In genomic region chr17:77723071-77723908, GRCh38 we compare ENCODE assay signal across 19 cellular contexts.
A peak's percentile ranks its signal among the peaks of the same experiment; 100 is the strongest.
DNase-seq lines count a peak whose midpoint lies in the region; ATAC-seq and TF ChIP-seq lines count a peak whose summit lies in the region.
"Had no signal": no experiment of that assay in that cellular context is flagged by ENCODE, and none has a peak within 500 bp of the region (broad histone marks: within the 10 kb centered on the region; RNA-seq: fewer than 3 reads in every experiment).

No MANE protein-coding gene starts in this region.

- no peaks in the 10 kb centered on the region for H3K36me3 ChIP-seq in PC-9 (ENCODE audit: low read depth)
- H3K36me3 ChIP-seq: heart left ventricle, prostate gland had no signal

- POLR2A ChIA-PET in PC-9 (lab: Charles Lee; ENCODE audit: unreplicated experiment) = no interaction called here

- CTCF ChIA-PET in PC-9 (lab: Charles Lee) = interaction anchor here (0.5 kb wide), 1 partner anchor 464 kb away, joined by 3 read pairs; the partner anchor contains the start of genes AFMID and TK1

- ATAC-seq in Right ventricle myocardium superior (ENCODE audit: poor library complexity) (no peak), right cardiac atrium (no peak), GM21737 (IDR thresholded peaks at IDR 0.05; ENCODE audit: unreplicated experiment) (no peak)

- H3K9me2 ChIP-seq in PC-9 (ENCODE audit: insufficient read depth) = no peaks in the 10 kb centered on the region

- H3K27me3 ChIP-seq in right cardiac atrium (ENCODE audit: control insufficient read depth, insufficient read depth) = no peaks in the 10 kb centered on the region
- peaks cover 66% of the 10 kb centered on the region for H3K27me3 ChIP-seq in PC-9 (ENCODE audit: insufficient read depth, low read depth)
- H3K27me3 ChIP-seq: heart left ventricle had no signal

- TF ChIP-seq CTCF in PC-9 (conservative IDR thresholded peaks at IDR 0.05) = no peak

- WGBS in right cardiac atrium = 81% methylated on average over 20 of the region's 20 CpGs

- intact Hi-C loops in Right ventricle myocardium superior (cut with DNase I) = no loop called here
- intact Hi-C loops in right cardiac atrium (cut with DNase I) = no loop called here
- intact Hi-C loops in PC-9 (cut with micrococcal nuclease; ENCODE audit: unreplicated experiment) = no loop called here

- H3K4me1 ChIP-seq in right cardiac atrium (ENCODE audit: control insufficient read depth, insufficient read depth, low read length) = no peaks in the 10 kb centered on the region
- no peaks in the 10 kb centered on the region for H3K4me1 ChIP-seq in PC-9 (replicated peaks; ENCODE audit: insufficient read depth)
- H3K4me1 ChIP-seq: prostate gland had no signal

- H3K4me3 ChIP-seq in right cardiac atrium (ENCODE audit: low read length) = no peak overlapping the region
- H3K4me3 ChIP-seq in PC-9 = no peak overlapping the region
- H3K4me3 ChIP-seq: esophagus squamous epithelium, heart left ventricle, prostate gland had no signal

- H3F3A ChIP-seq in PC-9 (ENCODE audit: insufficient read depth, low read depth) = no peaks in the 10 kb centered on the region

- no peak overlapping the region for H2AFZ ChIP-seq in PC-9

- no peaks in the 10 kb centered on the region for H3K9me3 ChIP-seq in right cardiac atrium (ENCODE audit: control insufficient read depth, low read length)
- H3K9me3 ChIP-seq in PC-9 (ENCODE audit: insufficient read depth, low read depth) = no peaks in the 10 kb centered on the region
- H3K9me3 ChIP-seq: esophagus squamous epithelium, heart left ventricle, prostate gland had no signal

- H3K4me2 ChIP-seq in PC-9 = no peak overlapping the region

- H3K27ac ChIP-seq in right cardiac atrium (ENCODE audit: low read length) (no peak overlapping the region), temporal lobe (ENCODE audit: low read depth, low read length) (peak overlapping the region; percentile 20), PC-9 (no peak overlapping the region)
- H3K27ac ChIP-seq: esophagus squamous epithelium, heart left ventricle, prostate gland had no signal

- BruUV-seq in PC-9 (replicated peaks; lab: Mats Ljungman, UMichigan) = no TSS peak

- H3K79me2 ChIP-seq in PC-9 (ENCODE audit: low read depth) = no peaks in the 10 kb centered on the region

- no peaks in the 10 kb centered on the region for H4K20me1 ChIP-seq in PC-9 (ENCODE audit: insufficient read depth)

- DNase-seq in Right ventricle myocardium superior = peak; percentile 56
- DNase-seq in right cardiac atrium = no peak
- DNase-seq in NCI-H2196 (lab: John Stamatoyannopoulos, UW; ENCODE audit: unreplicated experiment) = peak; percentile 74
- peak; percentile 51 for DNase-seq in islet precursor cell
- no peak for DNase-seq in PC-9
- no peak for DNase-seq in SKM-1 treated with dmso at 0.1 percent for 144 hours (lab: John Stamatoyannopoulos, UW; ENCODE audit: unreplicated experiment)
- DNase-seq: activated CD4-positive, alpha-beta memory T cell treated with anti-CD3 and anti-CD28 coated beads for 36 hours; activated gamma-delta T cell; dermis blood vessel endothelial cell; DMS153; esophagus squamous epithelium; IMR-90; MV-4-11; NCI-H2227 treated with DMSO at 0.1 percent for 48 hours; stimulated activated CD4-positive, alpha-beta T cell treated with anti-CD3 and anti-CD28 coated beads, Interleukin-15, amount 100 ng/mL, for 24 hours had no signal

Comparison
In these comparisons a context has a peak if more than half of its experiments do, and no peak if none do; other contexts are left out.
1. DNase-seq: peak in Right ventricle myocardium superior (single experiment), NCI-H2196 (single experiment) and islet precursor cell (single experiment); none in right cardiac atrium (0 of 3), PC-9 (0 of 2) and SKM-1 treated with dmso at 0.1 percent for 144 hours (single experiment).